ENCODE assay signal across 8 cellular contexts in the genomic region with DNA sequence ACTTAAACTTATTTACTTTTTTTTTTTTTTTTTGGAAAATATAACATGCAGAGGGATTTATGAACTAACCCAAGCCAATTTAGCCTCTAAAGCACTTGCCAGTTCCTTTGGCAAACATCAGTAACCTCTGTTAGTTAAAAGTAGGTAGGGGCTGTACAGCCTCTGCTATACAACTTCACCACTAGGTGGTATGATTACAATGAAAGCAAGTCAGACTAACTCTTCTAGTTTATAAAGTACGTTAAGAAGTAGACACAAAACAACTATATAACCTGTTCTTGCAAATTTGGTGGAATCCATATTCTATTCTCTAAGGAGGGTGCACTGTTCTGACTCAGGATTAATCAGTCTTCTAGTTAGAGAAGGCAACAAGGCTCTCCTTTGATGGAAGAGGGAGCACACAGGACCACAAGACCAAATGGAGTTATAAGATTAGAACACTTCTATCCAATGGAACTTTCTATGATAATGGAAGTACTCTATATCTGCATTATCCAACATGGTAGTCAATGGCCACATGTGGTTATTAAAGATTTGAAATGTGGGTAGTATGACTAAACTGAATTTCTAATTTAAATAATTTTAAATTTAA. TPM values are rescaled to one million over a fixed set of nuclear protein-coding genes. Genes with fewer than 3 reads are reported as not detected.
DNase-seq lines count a peak whose midpoint lies in the region; ATAC-seq and TF ChIP-seq lines count a peak whose summit lies in the region.

No MANE protein-coding gene starts in this region.

- H3K4me2 ChIP-seq in DND-41 (ENCODE audit: insufficient read depth, low read length): no peak overlapping the region

- no peaks in the 10 kb centered on the region for H3K4me1 ChIP-seq in DND-41 (ENCODE audit: insufficient read depth, low read length)

- no peaks in the 10 kb centered on the region for H3K27me3 ChIP-seq in DND-41 (ENCODE audit: insufficient read depth, low read length, poor library complexity)

- CTCF ChIA-PET in RWPE1 (lab: Yijun Ruan, JAX): interaction anchor here (0.6 to 1.1 kb wide), 8 partner anchors 20 to 1338 kb away, joined by 3 to 8 read pairs (median 4); no protein-coding TSS in a partner anchor

- POLR2A ChIA-PET in RWPE1 (lab: Yijun Ruan, JAX; ENCODE audit: low non-redundant PET): no interaction called here

- TF ChIP-seq CTCF in DND-41 (IDR thresholded peaks at IDR 0.05; ENCODE audit: borderline replicate concordance, extremely low read depth, low read length, poor library complexity, severe bottlenecking) (peak; percentile 68), RWPE1 (conservative IDR thresholded peaks at IDR 0.05; ENCODE audit: low read depth) (peak; percentile 74), epithelial cell of proximal tubule (conservative IDR thresholded peaks at IDR 0.05; ENCODE audit: low read depth, low read length) (peak; percentile 83)

- H3K36me3 ChIP-seq in DND-41 (ENCODE audit: insufficient read depth, low read length): peaks cover 88% of the 10 kb centered on the region

- ATAC-seq in DND-41 (ENCODE audit: insufficient read depth, low read depth) (peak; percentile 93), GM19395 (IDR thresholded peaks at IDR 0.05; ENCODE audit: unreplicated experiment) (peak; percentile 87), HG03432 (IDR thresholded peaks at IDR 0.05; ENCODE audit: unreplicated experiment) (peak; percentile 85)

- H3K9ac ChIP-seq in DND-41 (ENCODE audit: low read depth, low read length): no peak overlapping the region

- no peaks in the 10 kb centered on the region for H3K9me3 ChIP-seq in DND-41 (ENCODE audit: insufficient read depth, low read length, severe bottlenecking)

- H3K4me3 ChIP-seq in DND-41 (ENCODE audit: low read depth in 1 of 2, low read length in 2 of 2) (no peak overlapping the region), epithelial cell of proximal tubule (ENCODE audit: low read depth, low read length) (no peak overlapping the region)

- H4K20me1 ChIP-seq in DND-41 (ENCODE audit: insufficient read depth, low read length): no peaks in the 10 kb centered on the region; the same call in 1 of the 2 replicates

- peaks cover 10% of the 10 kb centered on the region for H3K79me2 ChIP-seq in DND-41 (ENCODE audit: insufficient read depth, low read length)

- DNase-seq in DND-41 (no peak), RWPE1 (ENCODE audit: low spot score) (peak; percentile 40), epithelial cell of proximal tubule (ENCODE audit: low read depth) (peak; percentile 16), pons (ENCODE audit: low spot score) (peak; percentile 9), NCI-H2029 treated with DMSO at 0.1 percent for 48 hours (lab: John Stamatoyannopoulos, UW) (no peak)
- no peak for DNase-seq in activated CD4-positive, alpha-beta T cell treated with anti-CD3 and anti-CD28 coated beads, Interleukin-2, amount 50 U/mL, for 1 hour

- H2AFZ ChIP-seq in DND-41 (ENCODE audit: low read depth, low read length): no peak overlapping the region

- H3K27ac ChIP-seq in DND-41 (ENCODE audit: low read length) (no peak overlapping the region), RWPE1 (no peak overlapping the region)

RNA-seq across cellular contexts. Expression of a gene that starts 12.8 kb away (rescaled TPM):
- total RNA-seq in epithelial cell of proximal tubule: 25.0 and 34.2 TPM in 2 replicates

RNA-seq across cellular contexts. Expression of a gene that starts 13.1 kb away (rescaled TPM):
- total RNA-seq in epithelial cell of proximal tubule: 11.8 and 20.8 TPM in 2 replicates

RNA-seq across cellular contexts. Expression of a gene that starts 39.5 kb away (rescaled TPM):
- not detected in 2 replicates for total RNA-seq in epithelial cell of proximal tubule

Comparison
In these comparisons a context has a peak if more than half of its experiments do, and no peak if none do; other contexts are left out.
1. DNase-seq: peak in RWPE1 (single experiment), epithelial cell of proximal tubule (single experiment) and pons (single experiment); none in DND-41 (single experiment), activated CD4-positive, alpha-beta T cell treated with anti-CD3 and anti-CD28 coated beads, Interleukin-2, amount 50 U/mL, for 1 hour (single experiment) and NCI-H2029 treated with DMSO at 0.1 percent for 48 hours (single experiment).
2. Peak in every context shown above with its lines, with median percentiles within 50 percentile points of each other: ATAC-seq and CTCF ChIP-seq.